Comparison of ENCODE assay signal across 9 cellular contexts in the genomic region with DNA sequence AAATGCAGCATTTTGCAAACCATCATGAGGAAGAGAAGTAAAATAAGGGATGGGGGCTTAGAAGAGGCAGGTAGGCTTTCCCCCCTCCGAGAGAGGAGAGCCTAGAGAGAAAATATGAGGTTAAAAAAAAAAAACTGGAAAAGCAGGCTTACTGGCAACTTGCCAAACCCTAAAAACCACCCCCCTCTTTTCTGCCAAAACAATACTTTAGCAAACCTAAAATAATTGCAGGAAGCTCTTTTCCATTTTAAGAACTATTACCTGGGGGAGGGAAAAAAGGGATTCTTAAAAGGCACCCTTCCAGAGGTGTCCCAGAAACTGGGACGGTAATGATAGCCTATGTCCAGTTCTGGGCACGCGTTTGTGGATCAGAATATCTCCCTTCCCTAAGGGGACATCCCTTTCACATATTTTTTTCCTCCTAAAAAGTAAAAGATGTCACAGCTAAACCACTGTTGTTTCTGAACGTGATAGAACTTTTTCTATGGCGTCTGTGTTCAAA. TPM values are rescaled to one million over a fixed set of nuclear protein-coding genes. Genes with fewer than 3 reads are reported as not detected.
DNase-seq lines count a peak whose midpoint lies in the region; ATAC-seq, FAIRE-seq and TF ChIP-seq lines count a peak whose summit lies in the region.
"Had no signal": no experiment of that assay in that cellular context is flagged by ENCODE, and none has a peak within 500 bp of the region (broad histone marks: within the 10 kb centered on the region; RNA-seq: fewer than 3 reads in every experiment).

No MANE protein-coding gene starts in this region.

- H3K9me3 ChIP-seq in adipocyte (ENCODE audit: control insufficient read depth, low read length), result no peaks in the 10 kb centered on the region
- H3K9me3 ChIP-seq in left lung, result no peaks in the 10 kb centered on the region
- no peaks in the 10 kb centered on the region for H3K9me3 ChIP-seq in tibial nerve

- ATAC-seq in left lung, result no peak

- FAIRE-seq in HTR-8/SVneo (lab: Jason Lieb, UNC), result no peak
- FAIRE-seq: G401.6 had no signal

- no peaks in the 10 kb centered on the region for H3K9me3 Mint-ChIP-seq in activated T-cell treated with anti-CD3 and anti-CD28 coated beads, Interleukin-2, amount 50 U/mL, for 24 hours

- H3K4me1 Mint-ChIP-seq in activated T-cell treated with anti-CD3 and anti-CD28 coated beads, Interleukin-2, amount 50 U/mL, for 24 hours (ENCODE audit: low read depth), result peaks cover 61% of the 10 kb centered on the region

- H3K4me3 Mint-ChIP-seq in activated T-cell treated with anti-CD3 and anti-CD28 coated beads, Interleukin-2, amount 50 U/mL, for 24 hours, result peak overlapping the region; percentile 73

- TF ChIP-seq CTCF in left lung (IDR thresholded peaks at IDR 0.05) (no peak), tibial nerve (IDR thresholded peaks at IDR 0.05) (no peak), GM20000 (IDR thresholded peaks at IDR 0.05; ENCODE audit: extremely low read depth, missing control alignments) (no peak)

- H3K27me3 Mint-ChIP-seq in activated T-cell treated with anti-CD3 and anti-CD28 coated beads, Interleukin-2, amount 50 U/mL, for 24 hours, result peaks cover 24% of the 10 kb centered on the region

- H3K27me3 ChIP-seq in adipocyte (replicated peaks; ENCODE audit: control insufficient read depth, insufficient read depth, low read length) (no peaks in the 10 kb centered on the region), left lung (peaks cover 0 to 35% of the 10 kb centered on the region in 2 donors), tibial nerve (no peaks in the 10 kb centered on the region)

- TF ChIP-seq POLR2A in tibial nerve (IDR thresholded peaks at IDR 0.05), result no peak

- TF ChIP-seq EP300 in tibial nerve (IDR thresholded peaks at IDR 0.05), result no peak

- H3K9ac ChIP-seq in adipocyte (ENCODE audit: low read length), result peak overlapping the region; percentile 85

- H3K4me1 ChIP-seq in adipocyte (ENCODE audit: control insufficient read depth, insufficient read depth, low read length) (peaks cover 52% of the 10 kb centered on the region), left lung (peaks cover 48 to 65% of the 10 kb centered on the region in 2 donors), tibial nerve (peaks cover 0 to 56% (median 33%) of the 10 kb centered on the region in 4 donors)

- peaks cover 7% of the 10 kb centered on the region for H3K36me3 Mint-ChIP-seq in activated T-cell treated with anti-CD3 and anti-CD28 coated beads, Interleukin-2, amount 50 U/mL, for 24 hours (ENCODE audit: low read depth)

- H3K36me3 ChIP-seq in adipocyte (ENCODE audit: control insufficient read depth, insufficient read depth, low read length, severe bottlenecking), result no peaks in the 10 kb centered on the region
- H3K36me3 ChIP-seq in left lung, result no peaks in the 10 kb centered on the region
- no peaks in the 10 kb centered on the region for H3K36me3 ChIP-seq in tibial nerve

- peak overlapping the region; percentile 59 for H3K27ac Mint-ChIP-seq in activated T-cell treated with anti-CD3 and anti-CD28 coated beads, Interleukin-2, amount 50 U/mL, for 24 hours

- H3K4me3 ChIP-seq in adipocyte (ENCODE audit: low read length), result peak overlapping the region; percentile 93
- H3K4me3 ChIP-seq in left lung, result peak overlapping the region; percentile 65 to 69
- H3K4me3 ChIP-seq in tibial nerve, result peak overlapping the region; percentile 62 to 95 (median 74)

- DNase-seq in activated T-cell treated with anti-CD3 and anti-CD28 coated beads, Interleukin-2, amount 50 U/mL, for 24 hours, result no peak
- no peak for DNase-seq in activated T-cell treated with anti-CD3 and anti-CD28 coated beads, Interleukin-2, amount 50 U/mL, for 48 hours
- DNase-seq in adipocyte (ENCODE audit: low read depth), result peak; percentile 29
- DNase-seq in left lung, result no peak
- DNase-seq in tibial nerve (ENCODE audit: low spot score in 2 of 2), result no peak
- no peak for DNase-seq in NCI-H1436 (lab: John Stamatoyannopoulos, UW)
- DNase-seq in HTR-8/SVneo (ENCODE audit: insufficient read length, low spot score), result no peak
- no peak for DNase-seq in GM20000 (ENCODE audit: low spot score)

- intact Hi-C loops in left lung (cut with DNase I), result no loop called here

- 4 to 6% methylated on average over 6 of the region's 6 CpGs for WGBS in tibial nerve, 2 donors

- peak overlapping the region; percentile 85 to 90 for H3K27ac ChIP-seq in left lung
- peak overlapping the region; percentile 41 to 98 (median 80) for H3K27ac ChIP-seq in tibial nerve

RNA-seq across cellular contexts. Expression of a gene that starts 1.2 kb away (rescaled TPM):
- total RNA-seq in left lung (10 to 100 TPM; 43.1 to 60.7 TPM), tibial nerve (10 to 100 TPM; 71.2 to 81.4 (median 75.7) TPM)
